In genomic region chr15:52069559-52069958, GRCh38 we compare ENCODE assay signal across 35 cellular contexts. TPM values are rescaled to one million over a fixed set of nuclear protein-coding genes. Genes with fewer than 3 reads are reported as not detected.
DNase-seq lines count a peak whose midpoint lies in the region; ATAC-seq and TF ChIP-seq lines count a peak whose summit lies in the region.
"Had no signal": no experiment of that assay in that cellular context is flagged by ENCODE, and none has a peak within 500 bp of the region (broad histone marks: within the 10 kb centered on the region; RNA-seq: fewer than 3 reads in every experiment).

No MANE protein-coding gene starts in this region.

- peaks cover 28% of the 10 kb centered on the region for H3K4me1 ChIP-seq in Caco-2
- peaks cover 40 to 54% of the 10 kb centered on the region in 2 donors for H3K4me1 ChIP-seq in mucosa of rectum (ENCODE audit: control insufficient read depth in 2 of 2, insufficient read depth in 2 of 2, low read length in 2 of 2)
- no peaks in the 10 kb centered on the region for H3K4me1 ChIP-seq in CD8-positive, alpha-beta memory T cell (ENCODE audit: insufficient read depth, low read length)
- H3K4me1 ChIP-seq: heart right ventricle, tibial nerve had no signal

- no peaks in the 10 kb centered on the region for H3K36me3 ChIP-seq in Caco-2 (ENCODE audit: control insufficient read depth, insufficient read depth, low read length)
- H3K36me3 ChIP-seq in mucosa of rectum (ENCODE audit: control insufficient read depth in 2 of 2, insufficient read depth in 2 of 2, low read length in 2 of 2) = peaks cover 2 to 3% of the 10 kb centered on the region in 2 donors
- H3K36me3 ChIP-seq in CD8-positive, alpha-beta memory T cell (ENCODE audit: insufficient read depth, low read length) = no peaks in the 10 kb centered on the region

- H3K4me1 Mint-ChIP-seq in Caco-2 (ENCODE audit: low read depth, unreplicated experiment) = peaks cover 38% of the 10 kb centered on the region
- H3K4me1 Mint-ChIP-seq in CD8-positive, alpha-beta memory T cell = peaks cover 15 to 16% (median 16%) of the 10 kb centered on the region in 3 donors

- H3K9ac ChIP-seq in mucosa of rectum (ENCODE audit: low read depth in 1 of 2, low read length in 2 of 2) = peak overlapping the region in 1 of 2 donors; percentile 18

- no peak overlapping the region for H3K4me3 Mint-ChIP-seq in Caco-2 (ENCODE audit: unreplicated experiment)
- no peak overlapping the region for H3K4me3 Mint-ChIP-seq in CD8-positive, alpha-beta memory T cell
- H3K4me3 Mint-ChIP-seq: activated CD4-positive, alpha-beta T cell treated with anti-CD3 and anti-CD28 coated beads, Interleukin-2, amount 10 ng/mL, durations not matched to agents 24 days and 14 days; activated T-cell treated with anti-CD3 and anti-CD28 coated beads, Interleukin-2, amount 50 U/mL, for 72 hours; B cell; brain; CD8-positive, alpha-beta T cell; naive thymus-derived CD8-positive, alpha-beta T cell had no signal

- H3K27ac ChIP-seq in RWPE1 = peak overlapping the region; percentile 90
- H3K27ac ChIP-seq in mucosa of rectum (ENCODE audit: low read depth in 2 of 2, low read length in 2 of 2) = peak overlapping the region; percentile 48 to 73
- H3K27ac ChIP-seq in CD8-positive, alpha-beta memory T cell (ENCODE audit: low read depth, low read length) = no peak overlapping the region
- H3K27ac ChIP-seq: heart right ventricle, tibial nerve had no signal

- DNase-seq in Caco-2 (peak in 1 of 2 experiments; percentile 9), RWPE1 (ENCODE audit: low spot score) (peak; percentile 50), fibroblast of peridontal ligament (ENCODE audit: extremely low read depth) (peak; percentile 43), GM03348 (ENCODE audit: low spot score) (no peak)
- DNase-seq in CD8-positive, alpha-beta memory T cell = no peak
- DNase-seq in stimulated activated CD4-positive, alpha-beta T cell treated with anti-CD3 and anti-CD28 coated beads, Interleukin-15, amount 100 ng/mL, for 24 hours = no peak
- DNase-seq: activated CD4-positive, alpha-beta T cell treated with anti-CD3 and anti-CD28 coated beads, Interleukin-2, amount 10 ng/mL, durations not matched to agents 24 days and 14 days; activated naive CD4-positive, alpha-beta T cell treated with Interleukin-2 at 50 U/mL for 16 hours; activated T-cell treated with anti-CD3 and anti-CD28 coated beads, Interleukin-2, amount 50 U/mL, for 72 hours; CD8-positive, alpha-beta T cell; DMS153; foreskin fibroblast; heart right ventricle; left cardiac atrium; mesendoderm; naive thymus-derived CD8-positive, alpha-beta T cell; NCI-H1105 treated with DMSO at 0.1 percent for 48 hours; NCI-H2029; NCI-H2227 treated with DMSO at 0.1 percent for 48 hours; NCI-H748 treated with DMSO at 0.1 percent for 48 hours; occipital lobe; Right ventricle myocardium superior; stimulated activated CD4-positive, alpha-beta T cell treated with anti-CD3 and anti-CD28 coated beads, Interleukin-1b, Interleukin-23, amount 100 ng/mL, for 48 hours; stimulated activated CD8-positive, alpha-beta memory T cell treated with anti-CD3 and anti-CD28 coated beads, Interleukin-4, amount 100 ng/mL, for 48 hours; SW 1271; T-helper 9 cell had no signal

- no TSS peak for BruUV-seq in Caco-2 (replicated peaks; lab: Mats Ljungman, UMichigan)

- H3K9me3 ChIP-seq in Caco-2 (no peaks in the 10 kb centered on the region), mucosa of rectum (ENCODE audit: control insufficient read depth in 2 of 2, low read length in 2 of 2) (no peaks in the 10 kb centered on the region)
- H3K9me3 ChIP-seq in CD8-positive, alpha-beta memory T cell (ENCODE audit: low read length) = no peaks in the 10 kb centered on the region
- H3K9me3 ChIP-seq: heart right ventricle, tibial nerve had no signal

- ATAC-seq in HG02970 (IDR thresholded peaks at IDR 0.05; ENCODE audit: low FRiP score, unreplicated experiment) = no peak
- ATAC-seq: activated T-cell treated with anti-CD3 and anti-CD28 coated beads, Interleukin-2, amount 50 U/mL, for 72 hours; CD8-positive, alpha-beta T cell; heart right ventricle; left cardiac atrium; naive thymus-derived CD8-positive, alpha-beta T cell had no signal

- H3K4me3 ChIP-seq in Caco-2 (ENCODE audit: low read depth, low read length) (no peak overlapping the region), mucosa of rectum (ENCODE audit: low read length in 2 of 2) (no peak overlapping the region)
- no peak overlapping the region for H3K4me3 ChIP-seq in CD8-positive, alpha-beta memory T cell (ENCODE audit: low read length)
- H3K4me3 ChIP-seq: heart right ventricle, tibial nerve had no signal

- H3K9me3 Mint-ChIP-seq in Caco-2 (ENCODE audit: unreplicated experiment) = no peaks in the 10 kb centered on the region
- H3K9me3 Mint-ChIP-seq in CD8-positive, alpha-beta memory T cell = no peaks in the 10 kb centered on the region
- H3K9me3 Mint-ChIP-seq: activated CD4-positive, alpha-beta T cell treated with anti-CD3 and anti-CD28 coated beads, Interleukin-2, amount 10 ng/mL, durations not matched to agents 24 days and 14 days; activated T-cell treated with anti-CD3 and anti-CD28 coated beads, Interleukin-2, amount 50 U/mL, for 72 hours; brain; CD8-positive, alpha-beta T cell; naive thymus-derived CD8-positive, alpha-beta T cell had no signal

- H3K27me3 ChIP-seq in Caco-2 (replicated peaks; ENCODE audit: control insufficient read depth, insufficient read depth, low read length) = no peaks in the 10 kb centered on the region
- no peaks in the 10 kb centered on the region for H3K27me3 ChIP-seq in mucosa of rectum (ENCODE audit: control insufficient read depth in 2 of 2, insufficient read depth in 2 of 2, low read length in 2 of 2)
- no peaks in the 10 kb centered on the region for H3K27me3 ChIP-seq in CD8-positive, alpha-beta memory T cell (ENCODE audit: insufficient read depth, low read length, poor library complexity, severe bottlenecking)
- H3K27me3 ChIP-seq: heart right ventricle, tibial nerve had no signal

- POLR2A ChIA-PET in Caco-2 (lab: Charles Lee) = interaction anchor here (0.8 to 0.9 kb wide), 2 partner anchors 98 to 110 kb away, joined by 4 to 5 read pairs; partner anchors contain the start of gene LEO1
- POLR2A ChIA-PET in RWPE1 (lab: Yijun Ruan, JAX; ENCODE audit: low non-redundant PET) = interaction anchor here (1.3 kb wide), 1 partner anchor 8 kb away, joined by 5 read pairs; no protein-coding TSS in a partner anchor
- POLR2A ChIA-PET in CD8-positive, alpha-beta memory T cell (lab: Charles Lee) = no interaction called here

- TF ChIP-seq CTCF in Caco-2 (IDR thresholded peaks at IDR 0.05; ENCODE audit: insufficient read depth in 1 of 2, low read depth in 1 of 2, low read length in 1 of 2, severe bottlenecking in 1 of 2, unreplicated experiment in 1 of 2) (no peak), RWPE1 (conservative IDR thresholded peaks at IDR 0.05; ENCODE audit: low read depth) (no peak)

- no peaks in the 10 kb centered on the region for H3K27me3 Mint-ChIP-seq in Caco-2 (ENCODE audit: insufficient read depth, unreplicated experiment)
- peaks cover 0 to 3% of the 10 kb centered on the region in 2 donors for H3K27me3 Mint-ChIP-seq in CD8-positive, alpha-beta memory T cell
- H3K27me3 Mint-ChIP-seq: activated CD4-positive, alpha-beta T cell treated with anti-CD3 and anti-CD28 coated beads, Interleukin-2, amount 10 ng/mL, durations not matched to agents 24 days and 14 days; B cell; brain; naive thymus-derived CD8-positive, alpha-beta T cell had no signal

- CTCF ChIA-PET in Caco-2 (lab: Charles Lee) = interaction anchor here (0.9 to 1.5 kb wide), 3 partner anchors 9 to 293 kb away, joined by 4 to 7 read pairs (median 4); partner anchors contain the start of gene LEO1
- CTCF ChIA-PET in RWPE1 (lab: Yijun Ruan, JAX) = interaction anchor here (1.8 kb wide), 1 partner anchor 98 kb away, joined by 3 read pairs; the partner anchor contains the start of gene LEO1
- CTCF ChIA-PET in CD8-positive, alpha-beta memory T cell (lab: Charles Lee) = interaction anchor here (1.3 to 2.7 kb wide), 3 partner anchors 10 to 24 kb away, joined by 3 to 15 read pairs (median 5); no protein-coding TSS in a partner anchor

- H3K36me3 Mint-ChIP-seq in Caco-2 (ENCODE audit: insufficient read depth, unreplicated experiment) = peaks cover 12% of the 10 kb centered on the region
- peaks cover 0 to 12% (median 4%) of the 10 kb centered on the region in 3 donors for H3K36me3 Mint-ChIP-seq in CD8-positive, alpha-beta memory T cell

- intact Hi-C loops in Caco-2 (cut with micrococcal nuclease; ENCODE audit: unreplicated experiment) = no loop called here

- peak overlapping the region; percentile 63 for H3K27ac Mint-ChIP-seq in Caco-2 (ENCODE audit: unreplicated experiment)
- no peak overlapping the region for H3K27ac Mint-ChIP-seq in CD8-positive, alpha-beta memory T cell
- H3K27ac Mint-ChIP-seq: activated CD4-positive, alpha-beta T cell treated with anti-CD3 and anti-CD28 coated beads, Interleukin-2, amount 10 ng/mL, durations not matched to agents 24 days and 14 days; activated T-cell treated with anti-CD3 and anti-CD28 coated beads, Interleukin-2, amount 50 U/mL, for 72 hours; B cell; brain; CD8-positive, alpha-beta T cell had no signal

RNA-seq across cellular contexts. Expression of gene BCL2L10, which starts 43.0 kb away (rescaled TPM):
- total RNA-seq in Caco-2 (2022) = 4.3 and 6.5 TPM in 2 replicates
- total RNA-seq in CD8-positive, alpha-beta memory T cell = under 1 TPM in 1 of 2 experiments, not detected in 1; 0.31 TPM
- 0.17 TPM for polyA plus RNA-seq in CD8-positive, alpha-beta memory T cell
- total RNA-seq: activated CD4-positive, alpha-beta T cell treated with anti-CD3 and anti-CD28 coated beads, Interleukin-2, amount 10 ng/mL, durations not matched to agents 24 days and 14 days; chondrocyte; endothelial cell of umbilical vein; H1; heart right ventricle; left cardiac atrium; M059J; Right ventricle myocardium superior; tibial nerve had no signal
- polyA plus RNA-seq: naive thymus-derived CD8-positive, alpha-beta T cell had no signal

RNA-seq across cellular contexts. Expression of gene MAPK6, which starts 50.5 kb away (rescaled TPM):
- 68.2 and 69.8 TPM in 2 replicates for total RNA-seq in Caco-2 (2022)
- 100 to 1,000 TPM in 1 of 2 experiments, 10 to 100 TPM in 1; 97.6 to 103 TPM for total RNA-seq in CD8-positive, alpha-beta memory T cell
- 7.9 TPM for polyA plus RNA-seq in CD8-positive, alpha-beta memory T cell

Comparison
In these comparisons a context has a peak if more than half of its experiments do, and no peak if none do; other contexts are left out.
1. DNase-seq: peak in RWPE1 (single experiment) and fibroblast of peridontal ligament (single experiment); none in GM03348 (single experiment), CD8-positive, alpha-beta memory T cell (0 of 5) and stimulated activated CD4-positive, alpha-beta T cell treated with anti-CD3 and anti-CD28 coated beads, Interleukin-15, amount 100 ng/mL, for 24 hours (single experiment).